9 cellular contexts compared by ENCODE assay signal in genomic region chr6:113809818-113810217, GRCh38. TPM values are rescaled to one million over a fixed set of nuclear protein-coding genes. Genes with fewer than 3 reads are reported as not detected.
DNase-seq lines count a peak whose midpoint lies in the region; ATAC-seq and TF ChIP-seq lines count a peak whose summit lies in the region.
"Had no signal": no experiment of that assay in that cellular context is flagged by ENCODE, and none has a peak within 500 bp of the region (broad histone marks: within the 10 kb centered on the region; RNA-seq: fewer than 3 reads in every experiment).

No MANE protein-coding gene starts in this region.

- peaks cover 0 to 4% (median 0%) of the 10 kb centered on the region in 7 donors for H3K9me3 Mint-ChIP-seq in CD4-positive, CD25-positive, alpha-beta regulatory T cell
- no peaks in the 10 kb centered on the region for H3K9me3 Mint-ChIP-seq in activated T-helper 2 cell treated with anti-CD3 and anti-CD28 coated beads, Interferon-gamma antibody, Interleukin-2, Interleukin-4, amounts not matched to agents 10 μg/mL and 5 μg/mL and 100 μg/mL, durations not matched to agents 14 hours and 24 hours and 36 hours
- H3K9me3 Mint-ChIP-seq: CD8-positive, alpha-beta T cell had no signal

- H3K4me1 ChIP-seq in CD4-positive, CD25-positive, alpha-beta regulatory T cell (ENCODE audit: control insufficient read depth, insufficient read depth, low read length, poor library complexity, severe bottlenecking) = no peaks in the 10 kb centered on the region
- H3K4me1 ChIP-seq in prostate gland (replicated peaks) = no peaks in the 10 kb centered on the region

- H3K9me3 ChIP-seq in CD4-positive, CD25-positive, alpha-beta regulatory T cell (ENCODE audit: control insufficient read depth in 2 of 2, low read length in 2 of 2) = no peaks in the 10 kb centered on the region
- H3K9me3 ChIP-seq in prostate gland = no peaks in the 10 kb centered on the region
- peaks cover 2% of the 10 kb centered on the region for H3K9me3 ChIP-seq in WERI-Rb-1 (ENCODE audit: severe bottlenecking)

- H3K4me3 ChIP-seq in CD4-positive, CD25-positive, alpha-beta regulatory T cell (ENCODE audit: low read depth, low read length) = no peak overlapping the region
- H3K4me3 ChIP-seq in prostate gland = no peak overlapping the region
- H3K4me3 ChIP-seq in WERI-Rb-1 (ENCODE audit: low read depth, low read length) = no peak overlapping the region

- no peak for TF ChIP-seq POLR2A in prostate gland (IDR thresholded peaks at IDR 0.05)

- no peaks in the 10 kb centered on the region for H3K36me3 ChIP-seq in CD4-positive, CD25-positive, alpha-beta regulatory T cell (ENCODE audit: control insufficient read depth, insufficient read depth, low read length)
- H3K36me3 ChIP-seq in prostate gland = no peaks in the 10 kb centered on the region
- no peaks in the 10 kb centered on the region for H3K36me3 ChIP-seq in WERI-Rb-1

- peak; percentile 34 to 50 for ATAC-seq in CD4-positive, CD25-positive, alpha-beta regulatory T cell (ENCODE audit: low read depth in 2 of 2)
- ATAC-seq in GM19452 (IDR thresholded peaks at IDR 0.05; ENCODE audit: unreplicated experiment) (peak; percentile 60), HG03103 (IDR thresholded peaks at IDR 0.05; ENCODE audit: low read depth, unreplicated experiment) (peak; percentile 56)
- ATAC-seq: CD8-positive, alpha-beta T cell had no signal

- no peak overlapping the region for H3K4me3 Mint-ChIP-seq in CD4-positive, CD25-positive, alpha-beta regulatory T cell
- no peak overlapping the region for H3K4me3 Mint-ChIP-seq in activated T-helper 2 cell treated with anti-CD3 and anti-CD28 coated beads, Interferon-gamma antibody, Interleukin-2, Interleukin-4, amounts not matched to agents 10 μg/mL and 5 μg/mL and 100 μg/mL, durations not matched to agents 14 hours and 24 hours and 36 hours (ENCODE audit: low read depth)
- H3K4me3 Mint-ChIP-seq: CD8-positive, alpha-beta T cell had no signal

- TF ChIP-seq CTCF in prostate gland (IDR thresholded peaks at IDR 0.05) (no peak), WERI-Rb-1 (IDR thresholded peaks at IDR 0.05; ENCODE audit: low read depth, low read length) (no peak)

- peak overlapping the region in 1 of 3 donors; percentile 90 for H3K27ac Mint-ChIP-seq in CD4-positive, CD25-positive, alpha-beta regulatory T cell
- H3K27ac Mint-ChIP-seq in activated T-helper 2 cell treated with anti-CD3 and anti-CD28 coated beads, Interferon-gamma antibody, Interleukin-2, Interleukin-4, amounts not matched to agents 10 μg/mL and 5 μg/mL and 100 μg/mL, durations not matched to agents 14 hours and 24 hours and 36 hours = no peak overlapping the region
- H3K27ac Mint-ChIP-seq: CD8-positive, alpha-beta T cell had no signal

- H3K27me3 Mint-ChIP-seq in CD4-positive, CD25-positive, alpha-beta regulatory T cell = peaks cover 5% of the 10 kb centered on the region
- no peaks in the 10 kb centered on the region for H3K27me3 Mint-ChIP-seq in activated T-helper 2 cell treated with anti-CD3 and anti-CD28 coated beads, Interferon-gamma antibody, Interleukin-2, Interleukin-4, amounts not matched to agents 10 μg/mL and 5 μg/mL and 100 μg/mL, durations not matched to agents 14 hours and 24 hours and 36 hours (ENCODE audit: low read depth)

- WGBS in prostate gland = 86% methylated on average over 5 of the region's 5 CpGs

- peaks cover 0 to 5% (median 3%) of the 10 kb centered on the region in 4 donors for H3K4me1 Mint-ChIP-seq in CD4-positive, CD25-positive, alpha-beta regulatory T cell
- peaks cover 8% of the 10 kb centered on the region for H3K4me1 Mint-ChIP-seq in activated T-helper 2 cell treated with anti-CD3 and anti-CD28 coated beads, Interferon-gamma antibody, Interleukin-2, Interleukin-4, amounts not matched to agents 10 μg/mL and 5 μg/mL and 100 μg/mL, durations not matched to agents 14 hours and 24 hours and 36 hours (ENCODE audit: low read depth)

- no peaks in the 10 kb centered on the region for H3K36me3 Mint-ChIP-seq in CD4-positive, CD25-positive, alpha-beta regulatory T cell
- no peaks in the 10 kb centered on the region for H3K36me3 Mint-ChIP-seq in activated T-helper 2 cell treated with anti-CD3 and anti-CD28 coated beads, Interferon-gamma antibody, Interleukin-2, Interleukin-4, amounts not matched to agents 10 μg/mL and 5 μg/mL and 100 μg/mL, durations not matched to agents 14 hours and 24 hours and 36 hours (ENCODE audit: low read depth)
- H3K36me3 Mint-ChIP-seq: CD8-positive, alpha-beta T cell had no signal

- intact Hi-C loops in prostate gland (cut with DNase I) = no loop called here
- intact Hi-C loops in activated T-helper 2 cell treated with anti-CD3 and anti-CD28 coated beads, Interferon-gamma antibody, Interleukin-2, Interleukin-4, amounts not matched to agents 10 μg/mL and 5 μg/mL and 100 μg/mL, durations not matched to agents 14 hours and 24 hours and 36 hours (cut with micrococcal nuclease) = loop anchor here (5.0 kb wide), 1 partner anchor 178 kb away; no protein-coding TSS in a partner anchor

- no peak overlapping the region for H3K27ac ChIP-seq in CD4-positive, CD25-positive, alpha-beta regulatory T cell (ENCODE audit: insufficient read depth, low read length, poor library complexity, severe bottlenecking)
- H3K27ac ChIP-seq in prostate gland = no peak overlapping the region
- no peak overlapping the region for H3K27ac ChIP-seq in WERI-Rb-1

- H3K27me3 ChIP-seq in CD4-positive, CD25-positive, alpha-beta regulatory T cell (ENCODE audit: control insufficient read depth, insufficient read depth, low read length) = peaks cover 1% of the 10 kb centered on the region
- H3K27me3 ChIP-seq in prostate gland (replicated peaks; ENCODE audit: insufficient read depth) (no peaks in the 10 kb centered on the region), WERI-Rb-1 (ENCODE audit: insufficient read depth, low read depth, severe bottlenecking) (no peaks in the 10 kb centered on the region)

- no peak for DNase-seq in CD4-positive, CD25-positive, alpha-beta regulatory T cell
- DNase-seq in SKM-1 treated with dmso at 0.1 percent for 144 hours (lab: John Stamatoyannopoulos, UW; ENCODE audit: unreplicated experiment) (peak; percentile 90), prostate gland (ENCODE audit: low spot score) (no peak), GOT3 (lab: John Stamatoyannopoulos, UW) (no peak), WERI-Rb-1 (no peak)
- DNase-seq in activated T-helper 2 cell treated with anti-CD3 and anti-CD28 coated beads, Interferon-gamma antibody, Interleukin-2, Interleukin-4, amounts not matched to agents 10 μg/mL and 5 μg/mL and 100 μg/mL, durations not matched to agents 14 hours and 24 hours and 36 hours (ENCODE audit: low spot score) = no peak
- DNase-seq: CD8-positive, alpha-beta T cell had no signal

RNA-seq across cellular contexts. Expression of gene MARCKS, which starts 47.3 kb away (rescaled TPM):
- not detected for total RNA-seq in CD4-positive, CD25-positive, alpha-beta regulatory T cell
- polyA plus RNA-seq in CD4-positive, CD25-positive, alpha-beta regulatory T cell = under 1 TPM in 2 of 4 donors, not detected in 2; 0.03 to 0.07 TPM
- 100 to 1,000 TPM in 1 of 2 donors, 10 to 100 TPM in 1; 96.2 to 190 TPM for total RNA-seq in prostate gland
- 0.28 and 0.34 TPM in 2 replicates for total RNA-seq in activated T-helper 2 cell treated with anti-CD3 and anti-CD28 coated beads, Interferon-gamma antibody, Interleukin-2, Interleukin-4, amounts not matched to agents 10 μg/mL and 5 μg/mL and 100 μg/mL, durations not matched to agents 14 hours and 24 hours and 36 hours

Comparison
In these comparisons a context has a peak if more than half of its experiments do, and no peak if none do; other contexts are left out.
1. RNA of gene MARCKS, which starts 47.3 kb away (total RNA-seq): 96.2 to 190 TPM in prostate gland; 0.28 to 0.34 TPM in activated T-helper 2 cell treated with anti-CD3 and anti-CD28 coated beads, Interferon-gamma antibody, Interleukin-2, Interleukin-4, amounts not matched to agents 10 μg/mL and 5 μg/mL and 100 μg/mL, durations not matched to agents 14 hours and 24 hours and 36 hours and not detected in CD4-positive, CD25-positive, alpha-beta regulatory T cell (single experiment); every median in the first group is over 10 times any median in the second.
2. Peak in every context shown above with its lines, with median percentiles within 50 percentile points of each other: ATAC-seq.